ENCODE assay signal across 22 cellular contexts in the genomic region with DNA sequence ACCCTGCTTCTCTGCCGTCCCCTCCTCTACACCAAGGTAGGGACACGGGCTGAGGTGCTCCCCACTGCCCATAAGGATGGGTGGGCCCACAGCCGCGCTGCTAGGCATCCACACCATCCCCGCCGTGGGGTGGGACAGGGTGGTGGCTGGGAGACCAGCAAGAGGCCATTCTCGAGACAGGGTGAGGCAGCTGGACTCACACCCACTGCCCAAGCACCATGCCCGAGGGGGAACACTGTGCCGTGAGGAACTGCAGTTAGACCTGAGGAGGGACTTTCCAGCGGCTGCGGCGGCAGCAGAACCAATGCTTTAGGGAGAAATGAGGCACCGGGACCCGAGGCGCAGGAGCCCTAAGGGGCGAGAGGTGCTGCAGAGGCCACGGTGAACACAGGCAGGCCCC. TPM values are rescaled to one million over a fixed set of nuclear protein-coding genes. Genes with fewer than 3 reads are reported as not detected.
A peak's percentile ranks its signal among the peaks of the same experiment; 100 is the strongest.
DNase-seq lines count a peak whose midpoint lies in the region; ATAC-seq, FAIRE-seq and TF ChIP-seq lines count a peak whose summit lies in the region.
"Had no signal": no experiment of that assay in that cellular context is flagged by ENCODE, and none has a peak within 500 bp of the region (broad histone marks: within the 10 kb centered on the region; RNA-seq: fewer than 3 reads in every experiment).

No MANE protein-coding gene starts in this region.

- H3K27ac ChIP-seq in RWPE1 (peak overlapping the region; percentile 99), coronary artery (peak overlapping the region; percentile 98 to 99), muscle layer of colon (ENCODE audit: low read depth, low read length) (peak overlapping the region; percentile 76), thoracic aorta (peak overlapping the region; percentile 92 to 100), brain microvascular endothelial cell (no peak overlapping the region)

- H3K4me3 ChIP-seq in coronary artery = peak overlapping the region; percentile 68
- no peak overlapping the region for H3K4me3 ChIP-seq in muscle layer of colon (ENCODE audit: low read depth in 1 of 2, low read length in 2 of 2)
- peak overlapping the region; percentile 77 for H3K4me3 ChIP-seq in thoracic aorta
- no peak overlapping the region for H3K4me3 ChIP-seq in brain microvascular endothelial cell (ENCODE audit: low read depth, low read length)
- H3K4me3 ChIP-seq: adrenal gland, spleen had no signal

- POLR2A ChIA-PET in RWPE1 (lab: Yijun Ruan, JAX; ENCODE audit: low non-redundant PET) = no interaction called here

- TF ChIP-seq CTCF in RWPE1 (conservative IDR thresholded peaks at IDR 0.05; ENCODE audit: low read depth) (no peak), coronary artery (IDR thresholded peaks at IDR 0.05) (no peak), thoracic aorta (IDR thresholded peaks at IDR 0.05) (no peak), brain microvascular endothelial cell (IDR thresholded peaks at IDR 0.05; ENCODE audit: low read depth, low read length, missing control alignments) (no peak)

- H3K36me3 ChIP-seq in muscle layer of colon (ENCODE audit: insufficient read depth, low read length) (no peaks in the 10 kb centered on the region), thoracic aorta (peaks cover under 1% of the 10 kb centered on the region), brain microvascular endothelial cell (replicated peaks) (no peaks in the 10 kb centered on the region)
- H3K36me3 ChIP-seq: adrenal gland had no signal

- H3K9ac ChIP-seq in muscle layer of colon (ENCODE audit: low read length) = peak overlapping the region; percentile 71

- CTCF ChIA-PET in RWPE1 (lab: Yijun Ruan, JAX) = interaction anchor here (0.5 to 3.2 kb wide), 2 partner anchors 18 to 37 kb away, joined by 3 to 28 read pairs; no protein-coding TSS in a partner anchor

- H3K4me1 ChIP-seq in muscle layer of colon (ENCODE audit: insufficient read depth, low read length) (peaks cover 25% of the 10 kb centered on the region), thoracic aorta (ENCODE audit: control insufficient read depth in 1 of 2, low read depth in 2 of 2) (peaks cover 26 to 75% of the 10 kb centered on the region in 2 donors)

- ATAC-seq in thoracic aorta (ENCODE audit: insufficient number of reproducible peaks, low FRiP score, low read depth) = no peak
- ATAC-seq in HG03565 (IDR thresholded peaks at IDR 0.05; ENCODE audit: unreplicated experiment) = no peak

- H3K27me3 ChIP-seq in muscle layer of colon (ENCODE audit: control insufficient read depth in 1 of 2, insufficient read depth in 2 of 2, low read length in 2 of 2) = no peaks in the 10 kb centered on the region
- no peaks in the 10 kb centered on the region for H3K27me3 ChIP-seq in thoracic aorta (replicated peaks; ENCODE audit: insufficient read depth)
- H3K27me3 ChIP-seq in brain microvascular endothelial cell (replicated peaks) = no peaks in the 10 kb centered on the region
- H3K27me3 ChIP-seq: adrenal gland, spleen had no signal

- in situ Hi-C loops in brain microvascular endothelial cell (cut with HindIII; ENCODE audit: low pct_ligation_motif_present, low sequenced_read_pairs) = no loop called here

- no peak for FAIRE-seq in GM19239 (lab: Jason Lieb, UNC)

- H3K9me3 ChIP-seq in muscle layer of colon (ENCODE audit: low read length) (no peaks in the 10 kb centered on the region), thoracic aorta (no peaks in the 10 kb centered on the region)
- H3K9me3 ChIP-seq: adrenal gland, spleen had no signal

- DNase-seq in RWPE1 (ENCODE audit: low spot score) (no peak), coronary artery (ENCODE audit: low spot score) (no peak), thoracic aorta (ENCODE audit: low spot score) (no peak), GM19239 (ENCODE audit: insufficient read length, low spot score) (no peak), brain microvascular endothelial cell (no peak), NCI-H748 treated with DMSO at 0.1 percent for 48 hours (lab: John Stamatoyannopoulos, UW) (no peak)
- DNase-seq: activated CD4-positive, alpha-beta T cell treated with anti-CD3 and anti-CD28 coated beads, Interleukin-2, amount 50 U/mL, for 1 hour; activated gamma-delta T cell treated with Interleukin-2 at 50 U/mL for 16 hours; adrenal gland; central memory CD4-positive, alpha-beta T cell; DMS79 treated with DMSO at 0.1 percent for 48 hours; immature natural killer cell; KBM-7; naive thymus-derived CD4-positive, alpha-beta T cell; NCI-H1105; NCI-H524 treated with DMSO at 0.1 percent for 48 hours; SHP77 treated with DMSO at 0.1 percent for 48 hours; spleen; stimulated activated CD4-positive, alpha-beta T cell treated with anti-CD3 and anti-CD28 coated beads, Interleukin-4, amount 100 ng/mL, for 4 hours; T-helper 1 cell had no signal

RNA-seq across cellular contexts. Expression of gene PKD1, which starts 13.3 kb away (rescaled TPM):
- total RNA-seq in thoracic aorta = 1,000 to 10,000 TPM in 1 of 2 donors, 100 to 1,000 TPM in 1; 838 to 1,071 TPM

RNA-seq across cellular contexts. Expression of gene RAB26, which starts 26.0 kb away (rescaled TPM):
- not detected for total RNA-seq in thoracic aorta

RNA-seq across cellular contexts. Expression of gene TRAF7, which starts 33.2 kb away (rescaled TPM):
- total RNA-seq in thoracic aorta = 10 to 100 TPM; 34.1 to 54.8 TPM

Comparison
In these comparisons a context has a peak if more than half of its experiments do, and no peak if none do; other contexts are left out.
1. H3K4me3 ChIP-seq: peak in coronary artery (single experiment) and thoracic aorta (single experiment); none in muscle layer of colon (0 of 2) and brain microvascular endothelial cell (single experiment).